Comparison of ENCODE assay signal across 18 cellular contexts in genomic region chr7:42915356-42915755, GRCh38. TPM values are rescaled to one million over a fixed set of nuclear protein-coding genes. Genes with fewer than 3 reads are reported as not detected.
DNase-seq lines count a peak whose midpoint lies in the region; ATAC-seq and TF ChIP-seq lines count a peak whose summit lies in the region.
"Had no signal": no experiment of that assay in that cellular context is flagged by ENCODE, and none has a peak within 500 bp of the region (broad histone marks: within the 10 kb centered on the region; RNA-seq: fewer than 3 reads in every experiment).

No MANE protein-coding gene starts in this region.

- DNase-seq in AG08395 (ENCODE audit: low spot score) = peak; percentile 36
- DNase-seq in breast epithelium (ENCODE audit: low spot score in 2 of 2) = no peak
- no peak for DNase-seq in memory B cell (ENCODE audit: low spot score in 2 of 2)
- no peak for DNase-seq in NCI-H524 (lab: John Stamatoyannopoulos, UW)
- DNase-seq in MG63 = no peak
- DNase-seq: activated CD4-positive, alpha-beta T cell treated with anti-CD3 and anti-CD28 coated beads, Interleukin-2, amount 10 ng/mL, durations not matched to agents 24 days and 14 days; activated naive CD4-positive, alpha-beta T cell treated with Interleukin-2 at 50 U/mL for 16 hours; DMS79; NCI-H1694; NCI-H510A treated with DMSO at 0.1 percent for 48 hours had no signal

- intact Hi-C loops in breast epithelium (cut with DNase I; ENCODE audit: low total_unique reads) = no loop called here

- H3K36me3 ChIP-seq in breast epithelium (peaks cover 5% of the 10 kb centered on the region), MG63 (peaks cover 50% of the 10 kb centered on the region)

- H3K4me1 Mint-ChIP-seq in IgD-negative memory B cell (peaks cover 15 to 20% (median 17%) of the 10 kb centered on the region in 3 donors), memory B cell (peaks cover 12% of the 10 kb centered on the region)

- H3K9me3 ChIP-seq in breast epithelium = no peaks in the 10 kb centered on the region
- H3K9me3 ChIP-seq in MG63 = no peaks in the 10 kb centered on the region
- H3K9me3 ChIP-seq: tibial nerve had no signal

- TF ChIP-seq POLR2A in breast epithelium (IDR thresholded peaks at IDR 0.05) = no peak

- H3K9me3 Mint-ChIP-seq in IgD-negative memory B cell (no peaks in the 10 kb centered on the region), memory B cell (no peaks in the 10 kb centered on the region)
- H3K9me3 Mint-ChIP-seq: activated CD4-positive, alpha-beta T cell treated with anti-CD3 and anti-CD28 coated beads, Interleukin-2, amount 10 ng/mL, durations not matched to agents 24 days and 14 days; T-helper 1 cell treated with Interleukin-12 subunit alpha and Interleukin-12 subunit beta and Interleukin-4 antibody, amounts not matched to agents 30 μg/mL and 1 μg/mL, for 36 hours had no signal

- H3K27me3 Mint-ChIP-seq in IgD-negative memory B cell (no peaks in the 10 kb centered on the region), memory B cell (no peaks in the 10 kb centered on the region)
- H3K27me3 Mint-ChIP-seq: activated CD4-positive, alpha-beta T cell treated with anti-CD3 and anti-CD28 coated beads, Interleukin-2, amount 10 ng/mL, durations not matched to agents 24 days and 14 days had no signal

- peak overlapping the region in 1 of 4 donors; percentile 36 for H3K4me3 Mint-ChIP-seq in IgD-negative memory B cell
- no peak overlapping the region for H3K4me3 Mint-ChIP-seq in memory B cell
- H3K4me3 Mint-ChIP-seq: activated CD4-positive, alpha-beta T cell treated with anti-CD3 and anti-CD28 coated beads, Interleukin-2, amount 10 ng/mL, durations not matched to agents 24 days and 14 days; T-helper 1 cell treated with Interleukin-12 subunit alpha and Interleukin-12 subunit beta and Interleukin-4 antibody, amounts not matched to agents 30 μg/mL and 1 μg/mL, for 36 hours had no signal

- H3K27me3 ChIP-seq in breast epithelium = no peaks in the 10 kb centered on the region
- no peaks in the 10 kb centered on the region for H3K27me3 ChIP-seq in MG63
- H3K27me3 ChIP-seq: tibial nerve had no signal

- no peak overlapping the region for H3K4me3 ChIP-seq in breast epithelium
- no peak overlapping the region for H3K4me3 ChIP-seq in MG63
- H3K4me3 ChIP-seq: K562, tibial nerve had no signal

- peaks cover 0 to 7% of the 10 kb centered on the region in 2 donors for H3K4me1 ChIP-seq in breast epithelium

- H3K36me3 Mint-ChIP-seq in IgD-negative memory B cell (peaks cover 2% of the 10 kb centered on the region), memory B cell (peaks cover 22% of the 10 kb centered on the region)

- H3K27ac ChIP-seq in breast epithelium = peak overlapping the region; percentile 52 to 78

- TF ChIP-seq CTCF in breast epithelium (IDR thresholded peaks at IDR 0.05) = no peak

- H3K27ac Mint-ChIP-seq in IgD-negative memory B cell = peak overlapping the region; percentile 53 to 86 (median 77)
- H3K27ac Mint-ChIP-seq in memory B cell = peak overlapping the region; percentile 69

- ATAC-seq in memory B cell (ENCODE audit: low read depth) = no peak
- no peak for ATAC-seq in HG02870 (IDR thresholded peaks at IDR 0.05; ENCODE audit: unreplicated experiment)
- ATAC-seq in GM18517 (IDR thresholded peaks at IDR 0.05; ENCODE audit: unreplicated experiment) = no peak
- ATAC-seq: esophagus mucosa, K562, Panc1 had no signal

RNA-seq across cellular contexts. Expression of gene C7orf25, which starts 3.5 kb away (rescaled TPM):
- polyA plus RNA-seq in IgD-negative memory B cell = 3.1 TPM
- total RNA-seq in breast epithelium = 10 to 100 TPM; 10.9 to 13.6 (median 11.8) TPM
- total RNA-seq in MG63 (2014; rRNA removed; shearing (Covaris generic); ENCODE audit: low replicate concordance) = 10.1 and 32.5 TPM in 2 replicates

RNA-seq across cellular contexts. Expression of gene PSMA2, which starts 16.6 kb away (rescaled TPM):
- polyA plus RNA-seq in IgD-negative memory B cell = 168 TPM
- total RNA-seq in breast epithelium = 10 to 100 TPM; 52.1 to 69.9 (median 60.2) TPM
- 168 and 287 TPM in 2 replicates for total RNA-seq in MG63 (2014; rRNA removed; shearing (Covaris generic); ENCODE audit: low replicate concordance)

RNA-seq across cellular contexts. Expression of gene MRPL32, which starts 16.8 kb away (rescaled TPM):
- 44.2 TPM for polyA plus RNA-seq in IgD-negative memory B cell
- total RNA-seq in breast epithelium = 10 to 100 TPM; 49.0 to 57.7 (median 51.1) TPM
- total RNA-seq in MG63 (2014; rRNA removed; shearing (Covaris generic); ENCODE audit: low replicate concordance) = 103 and 117 TPM in 2 replicates
